Comparison of ENCODE assay signal across 1 cellular context in genomic region chr4:26874110-26874509, GRCh38.
TF ChIP-seq lines count a peak whose summit lies in the region.

No MANE protein-coding gene starts in this region.

TF ChIP-seq in HepG2, 621 proteins besides CTCF, POLR2A, EP300 and RAD21:
- TF ChIP-seq ZNF605 (CRISPR knock-in tag; IDR thresholded peaks at IDR 0.05) (no peak), ZFYVE20 (CRISPR knock-in tag; IDR thresholded peaks at IDR 0.05; ENCODE audit: borderline replicate concordance, low read depth) (no peak), ZNF33B (CRISPR knock-in tag; IDR thresholded peaks at IDR 0.05) (no peak), ATM (IDR thresholded peaks at IDR 0.05; ENCODE audit: borderline replicate concordance) (no peak), ELF4 (CRISPR knock-in tag; IDR thresholded peaks at IDR 0.05; ENCODE audit: borderline replicate concordance) (no peak), SNAPC5 (CRISPR knock-in tag; IDR thresholded peaks at IDR 0.05; ENCODE audit: borderline replicate concordance) (no peak), GZF1 (CRISPR knock-in tag; IDR thresholded peaks at IDR 0.05) (no peak), ZNF333 (CRISPR knock-in tag; IDR thresholded peaks at IDR 0.05; ENCODE audit: borderline replicate concordance) (no peak), YEATS4 (CRISPR knock-in tag; IDR thresholded peaks at IDR 0.05; ENCODE audit: borderline replicate concordance) (no peak)
